ENCODE assay signal across 1 cellular context in the genomic region with DNA sequence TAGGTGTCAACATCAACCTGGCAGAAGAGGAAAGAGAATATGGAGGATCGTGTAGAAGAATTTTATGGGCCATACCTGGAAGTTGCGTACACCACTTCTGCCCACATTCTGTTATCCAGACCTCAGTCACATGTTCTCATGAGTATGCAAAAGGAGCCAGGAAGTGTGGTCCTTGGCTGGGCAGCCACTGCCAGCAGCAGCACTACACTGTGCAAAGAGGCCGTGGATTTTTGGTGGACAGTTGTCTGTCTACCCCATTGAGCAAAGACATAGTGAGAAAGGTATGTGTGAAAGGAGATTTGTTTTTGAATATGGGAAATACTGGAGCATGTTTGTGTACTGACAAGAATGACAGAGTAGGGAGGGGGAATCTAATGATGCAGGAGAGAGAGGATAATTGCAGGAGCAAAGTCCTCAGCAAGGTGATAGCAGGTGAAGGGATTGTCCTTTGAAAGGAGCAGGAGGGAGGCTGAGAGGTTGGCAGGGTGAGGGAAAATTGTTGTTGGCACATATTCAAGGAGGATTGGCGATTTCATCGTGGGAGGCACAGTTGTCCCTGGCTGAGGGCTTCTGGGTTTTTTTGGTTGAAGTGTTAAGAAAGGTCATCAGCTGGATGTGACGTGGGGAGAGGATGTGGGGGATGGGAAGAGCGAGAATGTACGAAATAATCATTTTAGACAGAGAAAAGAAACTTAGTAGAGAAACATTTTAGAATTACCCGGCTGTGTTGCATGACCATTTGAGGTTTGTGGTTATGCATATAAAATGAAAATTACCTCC.
TF ChIP-seq lines count a peak whose summit lies in the region.

No MANE protein-coding gene starts in this region.

TF ChIP-seq in K562, 482 proteins besides CTCF, POLR2A, EP300 and RAD21 (continued from another document):
- TF ChIP-seq, protein P1, sequence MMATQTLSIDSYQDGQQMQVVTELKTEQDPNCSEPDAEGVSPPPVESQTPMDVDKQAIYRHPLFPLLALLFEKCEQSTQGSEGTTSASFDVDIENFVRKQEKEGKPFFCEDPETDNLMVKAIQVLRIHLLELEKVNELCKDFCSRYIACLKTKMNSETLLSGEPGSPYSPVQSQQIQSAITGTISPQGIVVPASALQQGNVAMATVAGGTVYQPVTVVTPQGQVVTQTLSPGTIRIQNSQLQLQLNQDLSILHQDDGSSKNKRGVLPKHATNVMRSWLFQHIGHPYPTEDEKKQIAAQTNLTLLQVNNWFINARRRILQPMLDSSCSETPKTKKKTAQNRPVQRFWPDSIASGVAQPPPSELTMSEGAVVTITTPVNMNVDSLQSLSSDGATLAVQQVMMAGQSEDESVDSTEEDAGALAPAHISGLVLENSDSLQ (IDR thresholded peaks at IDR 0.05), result no peak
- TF ChIP-seq KDM2B (CRISPR knock-in tag; IDR thresholded peaks at IDR 0.05), result no peak
